10 cellular contexts compared by ENCODE assay signal in the genomic region with DNA sequence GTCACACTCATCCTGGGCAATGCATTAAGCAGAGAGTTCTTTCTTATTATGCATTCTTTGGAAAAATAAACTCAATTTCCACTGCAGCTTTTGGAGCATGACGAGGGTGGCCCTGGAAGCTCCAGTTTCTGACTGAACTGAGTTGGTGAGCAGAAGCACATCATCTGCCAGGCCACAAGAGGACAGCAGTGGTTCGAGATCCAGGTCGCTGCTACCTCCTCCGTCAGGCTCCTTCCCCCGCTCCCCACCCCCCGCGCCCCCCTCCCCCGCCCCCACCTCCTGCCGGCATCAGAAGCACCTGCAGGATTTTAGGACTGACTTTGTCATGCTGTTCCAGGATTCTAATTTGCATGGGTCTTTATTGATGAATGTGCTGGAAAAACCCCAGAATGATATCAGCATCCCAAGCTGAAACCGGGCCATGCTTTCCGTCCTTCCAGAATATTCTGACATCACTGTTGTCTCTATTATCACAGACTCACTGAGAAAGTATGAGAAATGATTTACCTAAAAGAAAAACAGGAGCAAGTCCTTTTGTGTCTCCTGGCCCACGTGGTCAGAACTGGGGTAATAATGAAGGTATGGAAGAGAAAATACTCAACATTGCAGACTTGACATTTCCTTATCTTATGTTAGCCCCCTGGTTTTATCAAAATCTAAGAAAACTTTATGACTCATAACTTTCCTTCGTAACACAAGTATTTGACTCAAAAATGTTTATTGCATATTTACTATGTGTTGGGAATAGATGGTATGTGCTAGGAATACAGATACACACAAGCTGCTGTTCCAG.
A peak's percentile ranks its signal among the peaks of the same experiment; 100 is the strongest.
DNase-seq lines count a peak whose midpoint lies in the region; ATAC-seq, FAIRE-seq and TF ChIP-seq lines count a peak whose summit lies in the region.
"Had no signal": no experiment of that assay in that cellular context is flagged by ENCODE, and none has a peak within 500 bp of the region (broad histone marks: within the 10 kb centered on the region; RNA-seq: fewer than 3 reads in every experiment).

No MANE protein-coding gene starts in this region.

- TF ChIP-seq POLR2A in vagina (IDR thresholded peaks at IDR 0.05), result no peak

- DNase-seq in cardiac muscle cell (ENCODE audit: low read depth in 1 of 2, low spot score in 1 of 2) (peak; percentile 16 to 28), left ventricle myocardium superior (no peak), RWPE2 (ENCODE audit: low spot score) (no peak), iPS DF 4.7 (ENCODE audit: extremely low read depth, low spot score) (peak; percentile 38), vagina (ENCODE audit: extremely low spot score in 2 of 2) (peak; percentile 40 to 49), GM19239 (ENCODE audit: insufficient read length, low spot score) (no peak), germinal center (ENCODE audit: low spot score) (no peak)
- no peak for DNase-seq in activated effector memory CD4-positive, alpha-beta T cell treated with anti-CD3 and anti-CD28 coated beads, Interleukin-2, amount 50 U/mL, for 16 hours
- DNase-seq: cortex of kidney, NCI-H510A had no signal

- FAIRE-seq in GM19239 (lab: Jason Lieb, UNC), result no peak

- no peaks in the 10 kb centered on the region for H3K4me1 ChIP-seq in cardiac muscle cell (ENCODE audit: low read depth)
- no peaks in the 10 kb centered on the region for H3K4me1 ChIP-seq in RWPE2 (ENCODE audit: insufficient read depth, poor library complexity, severe bottlenecking)
- no peaks in the 10 kb centered on the region for H3K4me1 ChIP-seq in vagina

- ATAC-seq in left ventricle myocardium superior (no peak), RWPE2 (ENCODE audit: low read depth) (peak; percentile 74)

- H3K9me3 ChIP-seq in cardiac muscle cell (ENCODE audit: low read depth) (no peaks in the 10 kb centered on the region), RWPE2 (ENCODE audit: severe bottlenecking) (no peaks in the 10 kb centered on the region), vagina (no peaks in the 10 kb centered on the region)

- H3K27ac ChIP-seq in cardiac muscle cell (no peak overlapping the region), RWPE2 (ENCODE audit: poor library complexity, severe bottlenecking) (no peak overlapping the region), vagina (no peak overlapping the region)

- H3K27me3 ChIP-seq in cardiac muscle cell (peaks cover 38% of the 10 kb centered on the region), RWPE2 (ENCODE audit: insufficient read depth, poor library complexity, severe bottlenecking) (no peaks in the 10 kb centered on the region), vagina (no peaks in the 10 kb centered on the region)

- no peak overlapping the region for H3K4me3 ChIP-seq in cardiac muscle cell
- H3K4me3 ChIP-seq in RWPE2 (ENCODE audit: severe bottlenecking), result no peak overlapping the region
- no peak overlapping the region for H3K4me3 ChIP-seq in vagina

- TF ChIP-seq CTCF in cardiac muscle cell (IDR thresholded peaks at IDR 0.05; ENCODE audit: low read depth, low read length) (peak; percentile 22), RWPE2 (IDR thresholded peaks at IDR 0.05; ENCODE audit: poor library complexity, severe bottlenecking) (peak; percentile 71), vagina (IDR thresholded peaks at IDR 0.05) (peak in 1 of 3 experiments; percentile 10)

- H3K36me3 ChIP-seq in cardiac muscle cell (no peaks in the 10 kb centered on the region), RWPE2 (ENCODE audit: low read depth) (no peaks in the 10 kb centered on the region), vagina (no peaks in the 10 kb centered on the region)

- intact Hi-C loops in left ventricle myocardium superior (cut with micrococcal nuclease) (no loop called here), vagina (cut with DNase I) (no loop called here)

Comparison
In these comparisons a context has a peak if more than half of its experiments do, and no peak if none do; other contexts are left out.
1. DNase-seq: peak in cardiac muscle cell (2 of 2), iPS DF 4.7 (single experiment) and vagina (2 of 2); none in left ventricle myocardium superior (single experiment), RWPE2 (single experiment), GM19239 (single experiment), activated effector memory CD4-positive, alpha-beta T cell treated with anti-CD3 and anti-CD28 coated beads, Interleukin-2, amount 50 U/mL, for 16 hours (single experiment) and germinal center (single experiment).